ENCODE assay signal across 8 cellular contexts in the genomic region with DNA sequence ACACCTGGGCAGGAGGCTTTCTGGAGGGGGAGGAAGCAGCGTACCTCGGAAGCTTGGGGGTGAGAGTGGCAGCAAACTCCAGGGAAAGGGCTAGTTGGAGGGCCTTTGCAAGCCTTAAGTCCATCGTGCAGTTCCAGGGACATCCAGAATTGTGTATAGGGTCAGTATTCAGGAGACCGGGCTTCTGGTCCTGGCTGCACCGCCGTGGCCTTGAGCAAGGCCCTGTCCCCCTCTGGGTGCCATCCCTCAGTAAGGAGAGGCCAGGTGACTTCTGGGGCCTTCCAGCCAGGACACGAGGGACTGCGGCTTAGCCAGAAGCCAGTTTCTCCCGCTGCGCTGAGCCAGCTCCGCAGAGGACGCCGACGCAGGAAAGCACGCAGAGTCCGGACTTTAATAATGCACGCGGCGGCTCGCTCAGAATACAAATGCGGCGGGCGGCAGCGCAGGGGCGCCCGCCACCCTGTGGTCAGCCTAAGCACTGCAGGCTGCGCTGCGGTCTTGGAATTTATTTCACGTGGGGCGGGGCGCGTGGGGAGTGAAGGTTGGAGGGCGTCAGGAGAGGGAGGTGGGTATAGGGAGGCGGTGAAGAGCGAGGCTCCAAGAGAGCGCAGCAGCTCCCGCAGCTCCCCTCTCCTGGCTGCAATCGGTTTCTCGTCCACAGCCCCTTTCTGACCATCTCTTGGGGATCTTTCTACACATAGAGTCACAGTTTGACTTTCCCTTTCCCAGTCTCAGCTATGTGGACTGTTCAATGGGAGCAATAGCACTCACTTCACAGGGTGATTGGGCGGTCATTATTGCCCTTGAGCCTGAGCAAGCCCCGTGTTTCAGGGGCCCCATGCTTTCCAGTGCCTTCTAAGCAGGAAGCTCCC.
A peak's percentile ranks its signal among the peaks of the same experiment; 100 is the strongest.
DNase-seq lines count a peak whose midpoint lies in the region; ATAC-seq and TF ChIP-seq lines count a peak whose summit lies in the region.

No MANE protein-coding gene starts in this region.

- 5 to 8% methylated on average over 41 of the region's 41 CpGs for WGBS in sigmoid colon, 2 donors

- H4K20me1 ChIP-seq in Loucy (ENCODE audit: insufficient read depth, low read length, poor library complexity, severe bottlenecking), result no peaks in the 10 kb centered on the region

- no peak for TF ChIP-seq EP300 in sigmoid colon (IDR thresholded peaks at IDR 0.05)

- no peaks in the 10 kb centered on the region for H3K9me2 ChIP-seq in Loucy (replicated peaks; ENCODE audit: low read depth, low read length)

- H2AFZ ChIP-seq in Loucy (ENCODE audit: low read length), result peak overlapping the region; percentile 86

- H3K4me2 ChIP-seq in Loucy (ENCODE audit: low read depth, low read length, poor library complexity, severe bottlenecking), result peak overlapping the region; percentile 57

- H3K4me3 ChIP-seq in Loucy (ENCODE audit: low read length, poor library complexity, severe bottlenecking) (no peak overlapping the region), sigmoid colon (peak overlapping the region in 2 of 4 donors; percentile 10 to 12)

- peaks cover 6% of the 10 kb centered on the region for H3K27me3 ChIP-seq in Loucy (ENCODE audit: insufficient read depth, low read length, poor library complexity, severe bottlenecking)
- H3K27me3 ChIP-seq in sigmoid colon, result no peaks in the 10 kb centered on the region

- H3K9me3 ChIP-seq in Loucy (ENCODE audit: insufficient read depth, low read depth, low read length), result no peaks in the 10 kb centered on the region
- H3K9me3 ChIP-seq in sigmoid colon, result no peaks in the 10 kb centered on the region

- no peaks in the 10 kb centered on the region for H3K79me2 ChIP-seq in Loucy (ENCODE audit: insufficient read depth, low read length)

- TF ChIP-seq POLR2A in sigmoid colon (IDR thresholded peaks at IDR 0.05), result no peak

- no peaks in the 10 kb centered on the region for H3F3A ChIP-seq in Loucy (ENCODE audit: low read depth)

- peak; percentile 73 for TF ChIP-seq CTCF in Loucy (conservative IDR thresholded peaks at IDR 0.05; ENCODE audit: low read length)
- TF ChIP-seq CTCF in sigmoid colon (IDR thresholded peaks at IDR 0.05), result peak; percentile 57 to 88 (median 80)

- H3K4me1 ChIP-seq in Loucy (ENCODE audit: insufficient read depth, low read length, poor library complexity, severe bottlenecking) (peaks cover 3% of the 10 kb centered on the region), sigmoid colon (peaks cover 0 to 6% (median 0%) of the 10 kb centered on the region in 4 donors)

- H3K27ac ChIP-seq in angular gyrus (ENCODE audit: low read depth, low read length) (peak overlapping the region; percentile 19), sigmoid colon (no peak overlapping the region)

- ATAC-seq in HG03469 (IDR thresholded peaks at IDR 0.05; ENCODE audit: unreplicated experiment), result no peak

- intact Hi-C loops in sigmoid colon (cut with DNase I), result loop anchor here (1.0 to 10.0 kb wide), 2 partner anchors 178 to 310 kb away; no protein-coding TSS in a partner anchor

- DNase-seq in GM04503 (ENCODE audit: low read depth) (peak; percentile 1), H4 (ENCODE audit: low spot score) (peak; percentile 18), SW 1271 (lab: John Stamatoyannopoulos, UW) (peak; percentile 3 to 33), hepatic stellate cell (ENCODE audit: low spot score) (peak; percentile 53), sigmoid colon (peak; percentile 72)

- H3K9ac ChIP-seq in Loucy (ENCODE audit: low read depth, low read length, poor library complexity, severe bottlenecking), result no peak overlapping the region

- H3K36me3 ChIP-seq in Loucy (ENCODE audit: insufficient read depth, low read length) (no peaks in the 10 kb centered on the region), sigmoid colon (no peaks in the 10 kb centered on the region)

Comparison
In these comparisons a context has a peak if more than half of its experiments do, and no peak if none do; other contexts are left out.
1. DNase-seq: peak in every context shown above with its lines; median percentile 72 in sigmoid colon; 53 in hepatic stellate cell; 18 in H4; 18 in SW 1271; 1 in GM04503.